20 cellular contexts compared by ENCODE assay signal in genomic region chr10:13880760-13881159, GRCh38.
DNase-seq lines count a peak whose midpoint lies in the region; ATAC-seq and TF ChIP-seq lines count a peak whose summit lies in the region.
"Had no signal": no experiment of that assay in that cellular context is flagged by ENCODE, and none has a peak within 500 bp of the region (broad histone marks: within the 10 kb centered on the region; RNA-seq: fewer than 3 reads in every experiment).

No MANE protein-coding gene starts in this region.

- H3K4ac ChIP-seq in mesenchymal stem cell (ENCODE audit: low read depth in 1 of 2, low read length in 2 of 2), result no peak overlapping the region

- no peak overlapping the region for H3K4me2 ChIP-seq in mesenchymal stem cell (ENCODE audit: low read length, poor library complexity, severe bottlenecking)

- no peak overlapping the region for H2BK5ac ChIP-seq in mesenchymal stem cell (ENCODE audit: low read depth, low read length, poor library complexity, severe bottlenecking)

- 76 to 83% methylated on average over 3 of the region's 3 CpGs for WGBS in heart right ventricle, 2 donors
- 91% methylated on average over 3 of the region's 3 CpGs for WGBS in mesenchymal stem cell

- no peak overlapping the region for H2BK12ac ChIP-seq in mesenchymal stem cell (ENCODE audit: low read length in 2 of 2)

- H2AFZ ChIP-seq in mesenchymal stem cell (ENCODE audit: low read depth, low read length), result no peak overlapping the region
- H2AFZ ChIP-seq: GM23248 had no signal

- H3K79me1 ChIP-seq in mesenchymal stem cell (replicated peaks; ENCODE audit: low read length, poor library complexity, severe bottlenecking), result peaks cover 17% of the 10 kb centered on the region

- intact Hi-C loops in heart right ventricle (cut with DNase I), result loop anchor here in 2 of 10 donors (5.0 to 10.0 kb wide), 2 partner anchors 48 to 76 kb away; no protein-coding TSS in a partner anchor
- intact Hi-C loops in Right ventricle myocardium superior (cut with DNase I), result no loop called here
- intact Hi-C loops in ascending aorta (cut with DNase I), result no loop called here

- peak overlapping the region; percentile 11 for H4K91ac ChIP-seq in mesenchymal stem cell (ENCODE audit: low read length)

- no peaks in the 10 kb centered on the region for H3K9me3 ChIP-seq in heart right ventricle
- H3K9me3 ChIP-seq in ascending aorta, result no peaks in the 10 kb centered on the region
- no peaks in the 10 kb centered on the region for H3K9me3 ChIP-seq in mesenchymal stem cell (ENCODE audit: control insufficient read depth, low read length)
- H3K9me3 ChIP-seq: BE2C had no signal

- H3K27me3 ChIP-seq in heart right ventricle (no peaks in the 10 kb centered on the region), ascending aorta (no peaks in the 10 kb centered on the region), mesenchymal stem cell (ENCODE audit: control insufficient read depth in 1 of 2, insufficient read depth in 1 of 2, low read length in 2 of 2) (no peaks in the 10 kb centered on the region)
- H3K27me3 ChIP-seq: BE2C had no signal

- peak overlapping the region; percentile 40 for H2BK15ac ChIP-seq in mesenchymal stem cell (ENCODE audit: low read depth, poor library complexity, severe bottlenecking)

- no peak overlapping the region for H3K9ac ChIP-seq in mesenchymal stem cell (ENCODE audit: low read length)

- H3K4me3 ChIP-seq in heart right ventricle, result no peak overlapping the region
- H3K4me3 ChIP-seq in ascending aorta, result no peak overlapping the region
- H3K4me3 ChIP-seq in mesenchymal stem cell (ENCODE audit: insufficient read depth in 1 of 2, low read depth in 1 of 2, low read length in 2 of 2), result no peak overlapping the region
- H3K4me3 ChIP-seq: GM23248 had no signal

- H3K27ac ChIP-seq in heart right ventricle (peak overlapping the region in 9 of 10 donors; percentile 2 to 92 (median 77)), ascending aorta (peak overlapping the region; percentile 47 to 67), mesenchymal stem cell (ENCODE audit: low read length, poor library complexity, severe bottlenecking) (no peak overlapping the region)

- no peak overlapping the region for H3K23ac ChIP-seq in mesenchymal stem cell (ENCODE audit: low read length in 2 of 2)

- peaks cover 11 to 72% (median 47%) of the 10 kb centered on the region in 9 donors for H3K4me1 ChIP-seq in heart right ventricle
- peaks cover 3 to 27% of the 10 kb centered on the region in 2 donors for H3K4me1 ChIP-seq in ascending aorta
- peaks cover 14% of the 10 kb centered on the region for H3K4me1 ChIP-seq in mesenchymal stem cell (ENCODE audit: control insufficient read depth, insufficient read depth, low read depth, low read length)
- H3K4me1 ChIP-seq: BE2C had no signal

- ATAC-seq in heart right ventricle (no peak), Right ventricle myocardium superior (ENCODE audit: poor library complexity) (no peak)
- ATAC-seq: HepG2 had no signal

- no peaks in the 10 kb centered on the region for H3K36me3 ChIP-seq in heart right ventricle
- no peaks in the 10 kb centered on the region for H3K36me3 ChIP-seq in ascending aorta
- peaks cover 0 to 4% of the 10 kb centered on the region in 2 experiments for H3K36me3 ChIP-seq in mesenchymal stem cell (ENCODE audit: control insufficient read depth in 1 of 2, insufficient read depth in 2 of 2, low read depth in 1 of 2, low read length in 2 of 2)
- H3K36me3 ChIP-seq: BE2C had no signal

- no peak for DNase-seq in heart right ventricle
- DNase-seq in Right ventricle myocardium superior, result no peak
- no peak for DNase-seq in ascending aorta (ENCODE audit: low spot score in 2 of 2)
- DNase-seq in mesenchymal stem cell, result no peak
- no peak for DNase-seq in H4 (ENCODE audit: low spot score)
- DNase-seq in activated T-cell treated with anti-CD3 and anti-CD28 coated beads for 4 hours, result no peak
- DNase-seq in DMS 273 (lab: John Stamatoyannopoulos, UW; ENCODE audit: unreplicated experiment), result no peak
- DNase-seq: BE2C; CD4-positive, CD25-positive, alpha-beta regulatory T cell; COR-L47; GDM1; GM23248; KG1; NCI-H1105 treated with DMSO at 0.1 percent for 48 hours; NCI-H187; NCI-H2107; NCI-H510A; NCI-H748 treated with DMSO at 0.1 percent for 48 hours; SIG-M5 had no signal

- TF ChIP-seq CTCF in heart right ventricle (IDR thresholded peaks at IDR 0.05) (no peak), ascending aorta (IDR thresholded peaks at IDR 0.05) (no peak)

- H4K8ac ChIP-seq in mesenchymal stem cell (ENCODE audit: low read length), result peak overlapping the region; percentile 35

- H2BK120ac ChIP-seq in mesenchymal stem cell (ENCODE audit: low read depth, low read length), result no peak overlapping the region

- H3K14ac ChIP-seq in mesenchymal stem cell (ENCODE audit: low read length in 2 of 2), result no peak overlapping the region

- no peak overlapping the region for H3K18ac ChIP-seq in mesenchymal stem cell (ENCODE audit: low read depth in 1 of 2, low read length in 2 of 2)

- H2AK5ac ChIP-seq in mesenchymal stem cell (ENCODE audit: low read length, severe bottlenecking), result peak overlapping the region; percentile 70
